In the genomic region with DNA sequence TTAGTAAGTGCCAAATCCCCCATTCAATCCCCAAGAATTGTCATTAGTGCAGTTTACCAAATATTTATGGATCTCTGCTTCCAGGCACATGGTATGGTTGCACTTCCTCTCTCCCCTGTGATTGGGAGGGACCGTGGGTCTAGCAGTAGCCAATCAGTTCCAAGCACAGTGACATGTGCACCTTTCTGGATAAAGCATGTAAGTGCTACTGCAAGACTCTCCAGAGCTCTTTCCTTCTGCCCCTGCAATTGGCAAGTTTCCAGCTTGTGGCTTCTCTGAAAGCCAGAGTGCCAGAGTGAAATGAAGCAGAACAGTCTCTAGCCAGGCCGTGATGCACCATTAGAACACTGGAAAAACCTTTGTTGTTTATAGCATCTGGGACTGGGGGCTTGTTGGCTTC, we compare ENCODE assay signal across 10 cellular contexts.
DNase-seq lines count a peak whose midpoint lies in the region; ATAC-seq and TF ChIP-seq lines count a peak whose summit lies in the region.
"Had no signal": no experiment of that assay in that cellular context is flagged by ENCODE, and none has a peak within 500 bp of the region (broad histone marks: within the 10 kb centered on the region; RNA-seq: fewer than 3 reads in every experiment).

No MANE protein-coding gene starts in this region.

- DNase-seq in COR-L47 (lab: John Stamatoyannopoulos, UW): peak; percentile 61
- DNase-seq in KBM-7: peak; percentile 36
- DNase-seq in RPMI7951 (ENCODE audit: low read depth): peak; percentile 55
- DNase-seq in iris pigment epithelial cell (ENCODE audit: low read depth): peak; percentile 64
- no peak for DNase-seq in GM20000 (ENCODE audit: low spot score)
- DNase-seq: activated CD4-positive, alpha-beta memory T cell treated with anti-CD3 and anti-CD28 coated beads, Interleukin-2, amount 10 ng/mL, durations not matched to agents 7 days and 5 days; anterior cingulate cortex had no signal

- no peak for TF ChIP-seq CTCF in GM20000 (IDR thresholded peaks at IDR 0.05; ENCODE audit: extremely low read depth, missing control alignments)

- no peak for ATAC-seq in GM21786 (IDR thresholded peaks at IDR 0.05; ENCODE audit: unreplicated experiment)
- ATAC-seq in GM21423 (IDR thresholded peaks at IDR 0.05; ENCODE audit: unreplicated experiment): no peak
- ATAC-seq in GM21825 (IDR thresholded peaks at IDR 0.05; ENCODE audit: unreplicated experiment): no peak

- in situ Hi-C loops in KBM-7 (cut with MboI; ENCODE audit: low pct_unique_long_range_greater_than_20kb, low sequenced_read_pairs): no loop called here
